Comparison of ENCODE assay signal across 8 cellular contexts in genomic region chr14:22980672-22981089, GRCh38. TPM values are rescaled to one million over a fixed set of nuclear protein-coding genes. Genes with fewer than 3 reads are reported as not detected.
A peak's percentile ranks its signal among the peaks of the same experiment; 100 is the strongest.
DNase-seq lines count a peak whose midpoint lies in the region; ATAC-seq and TF ChIP-seq lines count a peak whose summit lies in the region.

No MANE protein-coding gene starts in this region.

- peaks cover 15% of the 10 kb centered on the region for H3K4me1 ChIP-seq in CD8-positive, alpha-beta T cell (ENCODE audit: insufficient read depth, low read length)
- H3K4me1 ChIP-seq in Panc1 (ENCODE audit: control insufficient read depth, insufficient read depth, low read length) (peaks cover 29% of the 10 kb centered on the region), breast epithelium (peaks cover 5 to 24% of the 10 kb centered on the region in 2 donors), stomach (peaks cover 42 to 79% (median 73%) of the 10 kb centered on the region in 4 donors)

- intact Hi-C loops in CD8-positive, alpha-beta T cell (cut with DNase I, micrococcal nuclease) = loop anchor here (5.0 kb wide), 2 partner anchors 158 to 423 kb away; no protein-coding TSS in a partner anchor
- intact Hi-C loops in Panc1 (cut with micrococcal nuclease; ENCODE audit: unreplicated experiment) = no loop called here
- intact Hi-C loops in breast epithelium (cut with DNase I; ENCODE audit: low total_unique reads) = loop anchor here (1.0 kb wide), 1 partner anchor 73 kb away; no protein-coding TSS in a partner anchor
- intact Hi-C loops in stomach (cut with DNase I; ENCODE audit: low total_unique reads) = no loop called here

- peak in 2 of 7 experiments; percentile 9 to 25 for DNase-seq in CD8-positive, alpha-beta T cell
- DNase-seq in Panc1 (ENCODE audit: low read depth, low spot score) (no peak), breast epithelium (ENCODE audit: low spot score in 2 of 2) (peak; percentile 62 to 73), left lobe of liver (ENCODE audit: low spot score) (no peak), stomach (peak; percentile 57), HUDEP-2 (lab: John Stamatoyannopoulos, UW; ENCODE audit: unreplicated experiment in 76 of 76) (no peak), NAMALWA (ENCODE audit: low spot score) (no peak)

- no peaks in the 10 kb centered on the region for H3K36me3 ChIP-seq in CD8-positive, alpha-beta T cell (ENCODE audit: insufficient read depth, low read length)
- H3K36me3 ChIP-seq in Panc1 (ENCODE audit: control insufficient read depth, insufficient read depth, low read length) (no peaks in the 10 kb centered on the region; the same call in 1 of the 2 replicates), breast epithelium (no peaks in the 10 kb centered on the region), stomach (no peaks in the 10 kb centered on the region)

- ATAC-seq in CD8-positive, alpha-beta T cell = peak; percentile 34
- ATAC-seq in Panc1 = peak; percentile 59
- ATAC-seq in left lobe of liver = peak; percentile 26
- ATAC-seq in HG02588 (IDR thresholded peaks at IDR 0.05; ENCODE audit: unreplicated experiment) = no peak

- H3K27me3 Mint-ChIP-seq in CD8-positive, alpha-beta T cell (ENCODE audit: low read depth) = no peaks in the 10 kb centered on the region

- no peak overlapping the region for H3K27ac Mint-ChIP-seq in CD8-positive, alpha-beta T cell

- TF ChIP-seq POLR2A in breast epithelium (IDR thresholded peaks at IDR 0.05) = no peak
- no peak for TF ChIP-seq POLR2A in stomach (IDR thresholded peaks at IDR 0.05)

- no peaks in the 10 kb centered on the region for H3K9me3 ChIP-seq in CD8-positive, alpha-beta T cell (ENCODE audit: low read length)
- H3K9me3 ChIP-seq in Panc1 (ENCODE audit: control insufficient read depth, insufficient read depth, low read depth, low read length) (no peaks in the 10 kb centered on the region), breast epithelium (no peaks in the 10 kb centered on the region), stomach (no peaks in the 10 kb centered on the region)

- in situ Hi-C loops in Panc1 (cut with HindIII; ENCODE audit: low pct_unique_long_range_greater_than_20kb, low sequenced_read_pairs) = no loop called here

- H3K9me3 Mint-ChIP-seq in CD8-positive, alpha-beta T cell = no peaks in the 10 kb centered on the region

- H3K36me3 Mint-ChIP-seq in CD8-positive, alpha-beta T cell = no peaks in the 10 kb centered on the region

- CTCF ChIA-PET in CD8-positive, alpha-beta T cell (lab: Charles Lee) = interaction anchor here (1.3 to 34.8 kb wide), 5 partner anchors 7 to 410 kb away, joined by 4 to 1218 read pairs (median 64); partner anchors contain the start of gene CDH24
- CTCF ChIA-PET in Panc1 (lab: Charles Lee) = no interaction called here

- peaks cover 7% of the 10 kb centered on the region for H3K4me1 Mint-ChIP-seq in CD8-positive, alpha-beta T cell (ENCODE audit: low read depth)

- POLR2A ChIA-PET in CD8-positive, alpha-beta T cell (lab: Charles Lee) = interaction anchor here (0.9 to 1.5 kb wide), 3 partner anchors 18 to 77 kb away, joined by 3 to 6 read pairs (median 3); partner anchors contain the start of genes CDH24 and PRMT5
- POLR2A ChIA-PET in Panc1 (lab: Charles Lee) = no interaction called here

- TF ChIP-seq EP300 in stomach (IDR thresholded peaks at IDR 0.05) = no peak

- TF ChIP-seq CTCF in CD8-positive, alpha-beta T cell (IDR thresholded peaks at IDR 0.05) = no peak
- TF ChIP-seq CTCF in Panc1 (IDR thresholded peaks at IDR 0.05) (no peak), breast epithelium (IDR thresholded peaks at IDR 0.05) (no peak), stomach (IDR thresholded peaks at IDR 0.05) (no peak)

- peak overlapping the region; percentile 57 for H3K4me3 ChIP-seq in CD8-positive, alpha-beta T cell (ENCODE audit: low read depth, low read length)
- peak overlapping the region; percentile 66 to 76 for H3K4me3 ChIP-seq in Panc1 (ENCODE audit: low read depth in 2 of 2, low read length in 2 of 2)
- H3K4me3 ChIP-seq in breast epithelium = peak overlapping the region; percentile 67 to 96 (median 89)
- H3K4me3 ChIP-seq in stomach = peak overlapping the region; percentile 70 to 78 (median 72)

- no peaks in the 10 kb centered on the region for H3K27me3 ChIP-seq in CD8-positive, alpha-beta T cell (ENCODE audit: insufficient read depth, low read length)
- no peaks in the 10 kb centered on the region for H3K27me3 ChIP-seq in Panc1 (ENCODE audit: control insufficient read depth, insufficient read depth, low read length)
- peaks cover 0 to 3% of the 10 kb centered on the region in 2 donors for H3K27me3 ChIP-seq in breast epithelium
- H3K27me3 ChIP-seq in stomach = peaks cover 0 to 25% (median 14%) of the 10 kb centered on the region in 3 donors

- H3K27ac ChIP-seq in CD8-positive, alpha-beta T cell (ENCODE audit: low read depth, low read length) = no peak overlapping the region
- H3K27ac ChIP-seq in Panc1 (ENCODE audit: low read length) (peak overlapping the region; percentile 96), breast epithelium (peak overlapping the region; percentile 88 to 90), stomach (peak overlapping the region; percentile 1 to 88 (median 78))

- peak overlapping the region; percentile 73 for H3K4me3 Mint-ChIP-seq in CD8-positive, alpha-beta T cell

- BruUV-seq in Panc1 (replicated peaks; lab: Mats Ljungman, UMichigan) = no TSS peak

- 0 to 6% (median 1%) methylated on average over 10 to 41 of the region's 41 CpGs for WGBS in stomach, 5 donors

RNA-seq across cellular contexts. Expression of gene AJUBA, which starts 1.7 kb away (rescaled TPM):
- under 1 TPM; 0.52 to 0.72 TPM for total RNA-seq in CD8-positive, alpha-beta T cell
- total RNA-seq in Panc1 (2021; ENCODE audit: unreplicated experiment) (50.2 TPM), breast epithelium (10 to 100 TPM in 2 of 3 donors, 1 to 10 TPM in 1; 3.2 to 24.0 (median 18.7) TPM), left lobe of liver (8.6 TPM), stomach (10 to 100 TPM in 3 of 5 donors, 1 to 10 TPM in 1, not detected in 1; 3.1 to 13.3 (median 10.7) TPM)
- 22.9 TPM for polyA plus RNA-seq in Panc1 (2012; ENCODE audit: insufficient read length)
- 1 to 10 TPM; 1.5 to 6.9 (median 6.6) TPM for polyA plus RNA-seq in stomach

RNA-seq across cellular contexts. Expression of gene HAUS4, which starts 23.8 kb away (rescaled TPM):
- total RNA-seq in CD8-positive, alpha-beta T cell = 10 to 100 TPM; 11.9 to 15.3 TPM
- 25.7 TPM for total RNA-seq in Panc1 (2021; ENCODE audit: unreplicated experiment)
- polyA plus RNA-seq in Panc1 (2012; ENCODE audit: insufficient read length) = 14.1 TPM
- 10 to 100 TPM; 67.3 to 86.5 (median 68.3) TPM for total RNA-seq in breast epithelium
- total RNA-seq in left lobe of liver = 9.7 TPM
- 100 to 1,000 TPM in 1 of 5 donors, 10 to 100 TPM in 4; 38.5 to 121 (median 76.8) TPM for total RNA-seq in stomach
- polyA plus RNA-seq in stomach = 10 to 100 TPM; 28.1 to 38.8 (median 37.0) TPM

RNA-seq across cellular contexts. Expression of gene C14orf93, which starts 29.3 kb away (rescaled TPM):
- total RNA-seq in CD8-positive, alpha-beta T cell = 1 to 10 TPM; 5.6 to 7.7 TPM
- total RNA-seq in Panc1 (2021; ENCODE audit: unreplicated experiment) = 5.6 TPM
- polyA plus RNA-seq in Panc1 (2012; ENCODE audit: insufficient read length) = 7.1 TPM
- total RNA-seq in breast epithelium = 10 to 100 TPM; 10.8 to 24.1 (median 19.4) TPM
- total RNA-seq in left lobe of liver = 4.3 TPM
- total RNA-seq in stomach = 10 to 100 TPM in 3 of 5 donors, 1 to 10 TPM in 1, not detected in 1; 5.0 to 29.1 (median 20.6) TPM
- 1 to 10 TPM; 6.8 to 8.6 (median 7.2) TPM for polyA plus RNA-seq in stomach

RNA-seq across cellular contexts. Expression of gene PRMT5, which starts 51.5 kb away (rescaled TPM):
- total RNA-seq in CD8-positive, alpha-beta T cell = 10 to 100 TPM; 14.3 to 15.2 TPM
- total RNA-seq in Panc1 (2021; ENCODE audit: unreplicated experiment) (108 TPM), breast epithelium (10 to 100 TPM; 48.6 to 80.6 (median 71.4) TPM), left lobe of liver (19.7 TPM), stomach (10 to 100 TPM; 20.9 to 48.8 (median 36.2) TPM)
- polyA plus RNA-seq in Panc1 (2012; ENCODE audit: insufficient read length) = 200 TPM
- polyA plus RNA-seq in stomach = 10 to 100 TPM; 32.1 to 39.6 (median 38.0) TPM

RNA-seq across cellular contexts. Expression of gene PSMB5, which starts 54.0 kb away (rescaled TPM):
- 10 to 100 TPM; 18.6 to 20.2 TPM for total RNA-seq in CD8-positive, alpha-beta T cell
- 149 TPM for total RNA-seq in Panc1 (2021; ENCODE audit: unreplicated experiment)
- 252 TPM for polyA plus RNA-seq in Panc1 (2012; ENCODE audit: insufficient read length)
- 100 to 1,000 TPM; 120 to 144 (median 129) TPM for total RNA-seq in breast epithelium
- 59.9 TPM for total RNA-seq in left lobe of liver
- 100 to 1,000 TPM in 1 of 5 donors, 10 to 100 TPM in 4; 34.4 to 139 (median 54.6) TPM for total RNA-seq in stomach
- 100 to 1,000 TPM in 1 of 3 donors, 10 to 100 TPM in 2; 96.4 to 147 (median 98.6) TPM for polyA plus RNA-seq in stomach

Comparison
In these comparisons a context has a peak if more than half of its experiments do, and no peak if none do; other contexts are left out.
1. DNase-seq: peak in breast epithelium (2 of 2) and stomach (single experiment); none in Panc1 (single experiment), left lobe of liver (single experiment), HUDEP-2 (0 of 76) and NAMALWA (single experiment).
2. intact Hi-C loops: an anchor here in CD8-positive, alpha-beta T cell (5.0 kb wide) and breast epithelium (1.0 kb wide); none called in Panc1 and stomach.
3. Peak in every context shown above with its lines, with median percentiles within 50 percentile points of each other: H3K4me3 ChIP-seq.